In the genomic region with DNA sequence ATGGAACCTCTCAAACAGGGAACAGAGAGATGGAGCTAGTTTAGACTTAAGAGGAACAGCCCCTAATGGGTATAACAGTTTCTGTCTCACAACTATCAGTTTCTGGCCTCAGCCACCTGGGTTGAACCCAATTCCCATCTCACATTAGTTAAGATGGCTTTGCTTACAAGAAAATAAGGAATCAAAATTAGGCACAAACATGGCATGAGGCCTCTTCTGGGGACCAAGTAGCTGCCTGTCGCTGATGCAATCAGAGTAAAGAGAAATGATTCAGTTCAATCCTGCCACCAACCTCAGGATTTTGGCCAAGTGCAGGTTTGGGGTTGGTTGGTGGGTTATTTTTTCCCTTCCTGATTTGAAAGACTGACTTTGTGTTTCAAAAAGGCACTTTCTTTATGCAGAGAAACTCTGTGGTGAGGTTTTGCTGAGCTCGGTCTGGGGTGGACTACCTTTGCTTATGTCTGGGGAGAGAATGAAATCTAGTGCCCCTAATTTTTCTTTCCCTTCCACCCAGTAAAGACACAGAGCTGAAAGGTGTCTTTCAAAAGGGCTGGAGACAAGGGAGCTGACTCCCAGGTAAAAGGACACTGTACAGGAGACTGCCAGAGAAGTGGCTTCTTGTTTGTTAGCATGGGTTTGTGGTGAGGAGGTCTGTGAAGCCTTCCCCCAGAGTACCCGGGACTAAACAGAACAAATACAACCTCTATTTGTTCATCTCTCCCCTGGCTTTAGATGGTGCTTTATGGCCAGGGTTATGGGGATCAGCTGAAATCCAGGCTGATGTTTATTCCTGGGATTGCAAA, we compare ENCODE assay signal across 11 cellular contexts. TPM values are rescaled to one million over a fixed set of nuclear protein-coding genes. Genes with fewer than 3 reads are reported as not detected.
DNase-seq lines count a peak whose midpoint lies in the region; ATAC-seq, FAIRE-seq and TF ChIP-seq lines count a peak whose summit lies in the region.
"Had no signal": no experiment of that assay in that cellular context is flagged by ENCODE, and none has a peak within 500 bp of the region (broad histone marks: within the 10 kb centered on the region; RNA-seq: fewer than 3 reads in every experiment).

No MANE protein-coding gene starts in this region.

- FAIRE-seq in astrocyte (lab: Jason Lieb, UNC): no peak

- no peak overlapping the region for H2AFZ ChIP-seq in astrocyte (ENCODE audit: low read depth, low read length)

- no peaks in the 10 kb centered on the region for H3K36me3 Mint-ChIP-seq in activated naive CD4-positive, alpha-beta T cell treated with anti-CD3 and anti-CD28 coated beads, Interleukin-2, amount 50 U/mL, for 24 hours
- no peaks in the 10 kb centered on the region for H3K36me3 Mint-ChIP-seq in astrocyte (ENCODE audit: low read depth, unreplicated experiment)
- peaks cover 0 to 2% of the 10 kb centered on the region in 2 donors for H3K36me3 Mint-ChIP-seq in stimulated activated naive B cell treated with anti-CD40 and anti-IgM and Interleukin-4, amounts not matched to agents 10 μg/mL and 1 μg/mL and 100 μg/mL, for 72 hours

- no peak overlapping the region for H3K4me3 Mint-ChIP-seq in activated naive CD4-positive, alpha-beta T cell treated with anti-CD3 and anti-CD28 coated beads, Interleukin-2, amount 50 U/mL, for 24 hours
- H3K4me3 Mint-ChIP-seq in astrocyte (ENCODE audit: unreplicated experiment): no peak overlapping the region
- no peak overlapping the region for H3K4me3 Mint-ChIP-seq in stimulated activated naive B cell treated with anti-CD40 and anti-IgM and Interleukin-4, amounts not matched to agents 10 μg/mL and 1 μg/mL and 100 μg/mL, for 72 hours

- H4K20me1 ChIP-seq in astrocyte (ENCODE audit: insufficient read depth, low read length): no peaks in the 10 kb centered on the region
- H4K20me1 ChIP-seq: BLaER1 had no signal

- ATAC-seq in HG03460 (IDR thresholded peaks at IDR 0.05; ENCODE audit: unreplicated experiment): peak; percentile 65
- ATAC-seq in stimulated activated naive B cell treated with anti-CD40 and anti-IgM and Interleukin-4, amounts not matched to agents 10 μg/mL and 1 μg/mL and 100 μg/mL, for 72 hours (replicated peaks): peak; percentile 51 to 84
- ATAC-seq in HG03280 (IDR thresholded peaks at IDR 0.05; ENCODE audit: unreplicated experiment): no peak
- ATAC-seq in left ventricle myocardium superior: no peak

- no peaks in the 10 kb centered on the region for H3K27me3 Mint-ChIP-seq in activated naive CD4-positive, alpha-beta T cell treated with anti-CD3 and anti-CD28 coated beads, Interleukin-2, amount 50 U/mL, for 24 hours
- H3K27me3 Mint-ChIP-seq in astrocyte (ENCODE audit: low read depth, unreplicated experiment): no peaks in the 10 kb centered on the region
- H3K27me3 Mint-ChIP-seq in stimulated activated naive B cell treated with anti-CD40 and anti-IgM and Interleukin-4, amounts not matched to agents 10 μg/mL and 1 μg/mL and 100 μg/mL, for 72 hours: no peaks in the 10 kb centered on the region

- no peak overlapping the region for H3K4me2 ChIP-seq in astrocyte (ENCODE audit: low read length)
- H3K4me2 ChIP-seq: BLaER1 had no signal

- H3K27ac Mint-ChIP-seq in activated naive CD4-positive, alpha-beta T cell treated with anti-CD3 and anti-CD28 coated beads, Interleukin-2, amount 50 U/mL, for 24 hours: peak overlapping the region; percentile 62
- H3K27ac Mint-ChIP-seq in astrocyte (ENCODE audit: unreplicated experiment): peak overlapping the region; percentile 96
- H3K27ac Mint-ChIP-seq in stimulated activated naive B cell treated with anti-CD40 and anti-IgM and Interleukin-4, amounts not matched to agents 10 μg/mL and 1 μg/mL and 100 μg/mL, for 72 hours: peak overlapping the region; percentile 44

- no peaks in the 10 kb centered on the region for H3K9me3 Mint-ChIP-seq in activated naive CD4-positive, alpha-beta T cell treated with anti-CD3 and anti-CD28 coated beads, Interleukin-2, amount 50 U/mL, for 24 hours
- H3K9me3 Mint-ChIP-seq in astrocyte (ENCODE audit: unreplicated experiment): peaks cover 2% of the 10 kb centered on the region
- H3K9me3 Mint-ChIP-seq in stimulated activated naive B cell treated with anti-CD40 and anti-IgM and Interleukin-4, amounts not matched to agents 10 μg/mL and 1 μg/mL and 100 μg/mL, for 72 hours: peaks cover 0 to 4% of the 10 kb centered on the region in 2 donors

- no peaks in the 10 kb centered on the region for H3K36me3 ChIP-seq in astrocyte (ENCODE audit: insufficient read depth, low read length)
- H3K36me3 ChIP-seq: BLaER1 had no signal

- H3K9ac ChIP-seq in astrocyte (ENCODE audit: low read length): no peak overlapping the region
- H3K9ac ChIP-seq: BLaER1 had no signal

- no peaks in the 10 kb centered on the region for H3K9me3 ChIP-seq in astrocyte (ENCODE audit: insufficient read depth, low read depth, low read length)
- H3K9me3 ChIP-seq: BLaER1 had no signal

- no peak for DNase-seq in activated naive CD4-positive, alpha-beta T cell treated with anti-CD3 and anti-CD28 coated beads, Interleukin-2, amount 50 U/mL, for 16 hours
- DNase-seq in astrocyte (ENCODE audit: low read depth) (no peak), left ventricle myocardium superior (no peak), RPMI8226 (no peak)
- DNase-seq in stimulated activated naive B cell treated with anti-CD40 and anti-IgM and Interleukin-4, amounts not matched to agents 10 μg/mL and 1 μg/mL and 100 μg/mL, for 72 hours: no peak
- DNase-seq: central memory CD4-positive, alpha-beta T cell; Right ventricle myocardium superior had no signal

- no peak overlapping the region for H3K27ac ChIP-seq in astrocyte (ENCODE audit: low read depth, low read length)
- H3K27ac ChIP-seq: BLaER1 had no signal

- H3K4me1 ChIP-seq in astrocyte (ENCODE audit: insufficient read depth, low read length): no peaks in the 10 kb centered on the region

- no peaks in the 10 kb centered on the region for H3K27me3 ChIP-seq in astrocyte (ENCODE audit: insufficient read depth, low read length)
- H3K27me3 ChIP-seq: BLaER1 had no signal

- no peak overlapping the region for H3K4me3 ChIP-seq in astrocyte (ENCODE audit: insufficient read depth, low read depth, low read length)
- H3K4me3 ChIP-seq: BLaER1 had no signal

- peaks cover 7% of the 10 kb centered on the region for H3K4me1 Mint-ChIP-seq in activated naive CD4-positive, alpha-beta T cell treated with anti-CD3 and anti-CD28 coated beads, Interleukin-2, amount 50 U/mL, for 24 hours
- peaks cover 18% of the 10 kb centered on the region for H3K4me1 Mint-ChIP-seq in astrocyte (ENCODE audit: low read depth, unreplicated experiment)
- peaks cover 0 to 3% of the 10 kb centered on the region in 2 donors for H3K4me1 Mint-ChIP-seq in stimulated activated naive B cell treated with anti-CD40 and anti-IgM and Interleukin-4, amounts not matched to agents 10 μg/mL and 1 μg/mL and 100 μg/mL, for 72 hours

- no peak for TF ChIP-seq CTCF in astrocyte (IDR thresholded peaks at IDR 0.05; ENCODE audit: insufficient read depth, low read depth, low read length)

- no peaks in the 10 kb centered on the region for H3K79me2 ChIP-seq in astrocyte (ENCODE audit: insufficient read depth, low read length)

- intact Hi-C loops in left ventricle myocardium superior (cut with micrococcal nuclease): no loop called here

RNA-seq across cellular contexts. Expression of a gene that starts 44.8 kb away (rescaled TPM):
- 79.1 and 96.2 TPM in 2 replicates for total RNA-seq in astrocyte
- 14.3 TPM for total RNA-seq in left ventricle myocardium superior

Comparison
In these comparisons a context has a peak if more than half of its experiments do, and no peak if none do; other contexts are left out.
1. H3K27ac Mint-ChIP-seq: peak in every context shown above with its lines; median percentile 96 in astrocyte; 62 in activated naive CD4-positive, alpha-beta T cell treated with anti-CD3 and anti-CD28 coated beads, Interleukin-2, amount 50 U/mL, for 24 hours; 44 in stimulated activated naive B cell treated with anti-CD40 and anti-IgM and Interleukin-4, amounts not matched to agents 10 μg/mL and 1 μg/mL and 100 μg/mL, for 72 hours.
2. ATAC-seq: peak in HG03460 (single experiment) and stimulated activated naive B cell treated with anti-CD40 and anti-IgM and Interleukin-4, amounts not matched to agents 10 μg/mL and 1 μg/mL and 100 μg/mL, for 72 hours (2 of 2); none in HG03280 (single experiment) and left ventricle myocardium superior (single experiment).